Comparison of ENCODE assay signal across 21 cellular contexts in genomic region chr3:138471481-138471880, GRCh38. TPM values are rescaled to one million over a fixed set of nuclear protein-coding genes. Genes with fewer than 3 reads are reported as not detected.
"Had no signal": no experiment of that assay in that cellular context is flagged by ENCODE, and none has a peak within 500 bp of the region (broad histone marks: within the 10 kb centered on the region; RNA-seq: fewer than 3 reads in every experiment).

No MANE protein-coding gene starts in this region.

- DNase-seq: central memory CD4-positive, alpha-beta T cell; effector memory CD8-positive, alpha-beta T cell; foreskin melanocyte; naive B cell; pancreas; stimulated activated CD4-positive, alpha-beta T cell treated with anti-CD3 and anti-CD28 coated beads, Interleukin-2, amount 100 ng/mL, for 24 hours; stimulated activated CD4-positive, alpha-beta T cell treated with anti-CD3 and anti-CD28 coated beads, Interleukin-4, amount 100 ng/mL, for 24 hours; stimulated activated naive CD4-positive, alpha-beta T cell treated with Interleukin-2 at 50 U/mL for 16 hours; stomach; tibial artery had no signal

- ATAC-seq: effector memory CD8-positive, alpha-beta T cell; left lobe of liver; pancreas; stimulated activated effector memory CD8-positive, alpha-beta T cell treated with anti-CD3 and anti-CD28 coated beads, Interleukin-12 subunit alpha, Interleukin-12 subunit beta, amount 100 ng/mL, for 72 hours had no signal

- H3K36me3 ChIP-seq: neutrophil, pancreas, right atrium auricular region, stomach had no signal

- H3K4me3 ChIP-seq: coronary artery, lung, pancreas, right atrium auricular region, stomach, tibial artery, upper lobe of left lung had no signal

- FAIRE-seq: keratinocyte, pancreas, urothelium cell line had no signal

- H3K9me3 ChIP-seq: neutrophil, pancreas, right atrium auricular region, stomach, tibial artery, upper lobe of left lung had no signal

- H3K27me3 ChIP-seq: neutrophil, pancreas, right atrium auricular region, stomach, tibial artery, upper lobe of left lung had no signal

- H3K4me1 ChIP-seq: pancreas, stomach, tibial artery had no signal

- H3K27ac ChIP-seq: coronary artery, neutrophil, pancreas, right atrium auricular region, tibial artery had no signal

RNA-seq across cellular contexts. Expression of gene ESYT3, which starts 37.1 kb away (rescaled TPM):
- total RNA-seq: natural killer cell treated with Interleukin-12 subunit alpha and Interleukin-12 subunit beta and Interleukin-15 and Interleukin-18, amount 100 ng/mL, for 72 hours had no signal
- polyA plus RNA-seq: fibroblast of lung had no signal
